Comparison of ENCODE assay signal across 18 cellular contexts in genomic region chr9:114350636-114351396, GRCh38. TPM values are rescaled to one million over a fixed set of nuclear protein-coding genes. Genes with fewer than 3 reads are reported as not detected.
DNase-seq lines count a peak whose midpoint lies in the region; ATAC-seq and TF ChIP-seq lines count a peak whose summit lies in the region.
"Had no signal": no experiment of that assay in that cellular context is flagged by ENCODE, and none has a peak within 500 bp of the region (broad histone marks: within the 10 kb centered on the region; RNA-seq: fewer than 3 reads in every experiment).

No MANE protein-coding gene starts in this region.

- TF ChIP-seq POLR2A in esophagus muscularis mucosa (IDR thresholded peaks at IDR 0.05; ENCODE audit: low read depth) = no peak
- TF ChIP-seq POLR2A in prostate gland (IDR thresholded peaks at IDR 0.05) = no peak

- H3K27me3 Mint-ChIP-seq in activated naive CD8-positive, alpha-beta T cell = no peaks in the 10 kb centered on the region
- H3K27me3 Mint-ChIP-seq in naive thymus-derived CD4-positive, alpha-beta T cell = no peaks in the 10 kb centered on the region
- no peaks in the 10 kb centered on the region for H3K27me3 Mint-ChIP-seq in nephron progenitor cell (ENCODE audit: low read depth, poor library complexity)

- no peaks in the 10 kb centered on the region for H3K9me3 Mint-ChIP-seq in activated naive CD8-positive, alpha-beta T cell (ENCODE audit: low read depth)
- no peaks in the 10 kb centered on the region for H3K9me3 Mint-ChIP-seq in naive thymus-derived CD4-positive, alpha-beta T cell
- no peaks in the 10 kb centered on the region for H3K9me3 Mint-ChIP-seq in nephron progenitor cell

- peak overlapping the region; percentile 70 for H3K27ac ChIP-seq in naive thymus-derived CD4-positive, alpha-beta T cell (ENCODE audit: low read depth, low read length)
- H3K27ac ChIP-seq in esophagus muscularis mucosa (replicated peaks in 1 of 4) (peak overlapping the region in 2 of 4 donors; percentile 18 to 59), prostate gland (no peak overlapping the region)
- H3K27ac ChIP-seq: psoas muscle had no signal

- DNase-seq in stimulated activated CD4-positive, alpha-beta T cell treated with anti-CD3 and anti-CD28 coated beads, Interleukin-4, amount 100 ng/mL, for 24 hours = peak; percentile 21
- no peak for DNase-seq in stimulated activated CD4-positive, alpha-beta T cell treated with anti-CD3 and anti-CD28 coated beads, Interleukin-4, amount 100 ng/mL, for 4 hours
- no peak for DNase-seq in naive thymus-derived CD4-positive, alpha-beta T cell
- DNase-seq in esophagus muscularis mucosa (ENCODE audit: extremely low spot score) (no peak), prostate gland (ENCODE audit: low spot score) (no peak), nephron progenitor cell (no peak)
- DNase-seq: adrenal gland, cerebellar nuclear complex, DMS153, glutamatergic neuron, mucosa of descending colon, MV-4-11, NCI-H2171, psoas muscle, T-helper 9 cell had no signal

- CTCF ChIA-PET in naive thymus-derived CD4-positive, alpha-beta T cell (lab: Charles Lee) = interaction anchor here (0.6 to 1.3 kb wide), 5 partner anchors 16 to 267 kb away, joined by 3 to 4 read pairs (median 3); no protein-coding TSS in a partner anchor

- peak overlapping the region; percentile 75 for H3K4me3 Mint-ChIP-seq in activated naive CD8-positive, alpha-beta T cell
- peak overlapping the region in 2 of 10 donors; percentile 23 to 48 for H3K4me3 Mint-ChIP-seq in naive thymus-derived CD4-positive, alpha-beta T cell
- H3K4me3 Mint-ChIP-seq in nephron progenitor cell = no peak overlapping the region

- no peak for TF ChIP-seq EP300 in esophagus muscularis mucosa (IDR thresholded peaks at IDR 0.05)

- WGBS in esophagus muscularis mucosa = 91% methylated on average over 15 of the region's 16 CpGs
- 92% methylated on average over 16 of the region's 16 CpGs for WGBS in prostate gland

- intact Hi-C loops in naive thymus-derived CD4-positive, alpha-beta T cell (cut with micrococcal nuclease) = no loop called here
- intact Hi-C loops in esophagus muscularis mucosa (cut with DNase I) (loop anchor here (5.0 kb wide), 1 partner anchor 36 kb away; the partner anchor contains the start of gene AKNA), prostate gland (cut with DNase I) (loop anchor here (5.0 kb wide), 1 partner anchor 36 kb away; the partner anchor contains the start of gene AKNA)

- ATAC-seq in naive thymus-derived CD4-positive, alpha-beta T cell = no peak
- no peak for ATAC-seq in GM18873 (IDR thresholded peaks at IDR 0.05; ENCODE audit: low FRiP score, unreplicated experiment)
- ATAC-seq: mucosa of descending colon, psoas muscle had no signal

- peaks cover 22 to 24% of the 10 kb centered on the region in 2 donors for H3K4me1 ChIP-seq in naive thymus-derived CD4-positive, alpha-beta T cell (ENCODE audit: control insufficient read depth in 2 of 2, insufficient read depth in 2 of 2, low read length in 2 of 2)
- H3K4me1 ChIP-seq in esophagus muscularis mucosa (peaks cover 3 to 41% (median 21%) of the 10 kb centered on the region in 4 donors), prostate gland (replicated peaks) (no peaks in the 10 kb centered on the region)
- H3K4me1 ChIP-seq: psoas muscle had no signal

- no peak overlapping the region for H3K4me3 ChIP-seq in naive thymus-derived CD4-positive, alpha-beta T cell (ENCODE audit: low read length)
- H3K4me3 ChIP-seq in esophagus muscularis mucosa (no peak overlapping the region), prostate gland (no peak overlapping the region)
- H3K4me3 ChIP-seq: adrenal gland, mucosa of descending colon, psoas muscle had no signal

- no peaks in the 10 kb centered on the region for H3K27me3 ChIP-seq in naive thymus-derived CD4-positive, alpha-beta T cell (ENCODE audit: control insufficient read depth in 2 of 2, insufficient read depth in 2 of 2, low read length in 2 of 2)
- H3K27me3 ChIP-seq in esophagus muscularis mucosa (no peaks in the 10 kb centered on the region), prostate gland (replicated peaks; ENCODE audit: insufficient read depth) (no peaks in the 10 kb centered on the region)
- H3K27me3 ChIP-seq: adrenal gland had no signal

- peaks cover 53 to 89% (median 62%) of the 10 kb centered on the region in 3 experiments for H3K36me3 ChIP-seq in naive thymus-derived CD4-positive, alpha-beta T cell (ENCODE audit: control insufficient read depth in 2 of 3, insufficient read depth in 3 of 3, low read length in 3 of 3)
- peaks cover 36 to 97% (median 73%) of the 10 kb centered on the region in 4 donors for H3K36me3 ChIP-seq in esophagus muscularis mucosa
- H3K36me3 ChIP-seq in prostate gland = peaks cover 0 to 9% of the 10 kb centered on the region in 2 donors

- TF ChIP-seq CTCF in esophagus muscularis mucosa (IDR thresholded peaks at IDR 0.05) (no peak), prostate gland (IDR thresholded peaks at IDR 0.05) (no peak), nephron progenitor cell (IDR thresholded peaks at IDR 0.05) (no peak)

- peak overlapping the region; percentile 98 for H3K27ac Mint-ChIP-seq in activated naive CD8-positive, alpha-beta T cell
- H3K27ac Mint-ChIP-seq in naive thymus-derived CD4-positive, alpha-beta T cell = peak overlapping the region; percentile 62 to 96 (median 88)
- no peak overlapping the region for H3K27ac Mint-ChIP-seq in nephron progenitor cell

- H3K36me3 Mint-ChIP-seq in activated naive CD8-positive, alpha-beta T cell = peaks cover 15% of the 10 kb centered on the region
- H3K36me3 Mint-ChIP-seq in naive thymus-derived CD4-positive, alpha-beta T cell = peaks cover 11 to 41% (median 33%) of the 10 kb centered on the region in 5 donors
- peaks cover 45% of the 10 kb centered on the region for H3K36me3 Mint-ChIP-seq in nephron progenitor cell (ENCODE audit: low read depth)

- H3K9me3 ChIP-seq in naive thymus-derived CD4-positive, alpha-beta T cell (ENCODE audit: control insufficient read depth in 2 of 3, low read length in 3 of 3) = no peaks in the 10 kb centered on the region
- H3K9me3 ChIP-seq in esophagus muscularis mucosa = no peaks in the 10 kb centered on the region
- no peaks in the 10 kb centered on the region for H3K9me3 ChIP-seq in prostate gland
- H3K9me3 ChIP-seq: adrenal gland, mucosa of descending colon, psoas muscle had no signal

- POLR2A ChIA-PET in naive thymus-derived CD4-positive, alpha-beta T cell (lab: Charles Lee) = interaction anchor here (0.7 to 33.8 kb wide), 7 partner anchors 9 to 40 kb away, joined by 3 to 978 read pairs (median 4); partner anchors contain the start of gene AKNA

- peaks cover 62% of the 10 kb centered on the region for H3K4me1 Mint-ChIP-seq in activated naive CD8-positive, alpha-beta T cell (ENCODE audit: low read depth)
- peaks cover 21 to 55% (median 44%) of the 10 kb centered on the region in 7 donors for H3K4me1 Mint-ChIP-seq in naive thymus-derived CD4-positive, alpha-beta T cell
- peaks cover 21% of the 10 kb centered on the region for H3K4me1 Mint-ChIP-seq in nephron progenitor cell

RNA-seq across cellular contexts. Expression of gene ORM2, which starts 21.1 kb away (rescaled TPM):
- not detected for total RNA-seq in naive thymus-derived CD4-positive, alpha-beta T cell
- not detected for polyA plus RNA-seq in naive thymus-derived CD4-positive, alpha-beta T cell
- total RNA-seq in esophagus muscularis mucosa (not detected), prostate gland (1 to 10 TPM in 1 of 2 donors, under 1 TPM in 1; 0.91 to 1.9 TPM)
- total RNA-seq: H1, psoas muscle had no signal

RNA-seq across cellular contexts. Expression of gene ORM1, which starts 27.9 kb away (rescaled TPM):
- total RNA-seq in naive thymus-derived CD4-positive, alpha-beta T cell = under 1 TPM in 1 of 5 experiments, not detected in 4; 0.29 TPM
- not detected for polyA plus RNA-seq in naive thymus-derived CD4-positive, alpha-beta T cell
- total RNA-seq in esophagus muscularis mucosa (1 to 10 TPM in 1 of 4 donors, not detected in 3; 1.3 TPM), prostate gland (not detected)
- total RNA-seq: H1 had no signal

RNA-seq across cellular contexts. Expression of gene AKNA, which starts 37.0 kb away (rescaled TPM):
- total RNA-seq in naive thymus-derived CD4-positive, alpha-beta T cell = 100 to 1,000 TPM; 276 to 403 (median 375) TPM
- polyA plus RNA-seq in naive thymus-derived CD4-positive, alpha-beta T cell = 10 to 100 TPM; 20.5 to 39.6 TPM
- 10 to 100 TPM; 12.5 to 18.5 (median 17.3) TPM for total RNA-seq in esophagus muscularis mucosa
- total RNA-seq in prostate gland = 10 to 100 TPM; 20.5 to 30.1 TPM

Comparison
In these comparisons a context has a peak if more than half of its experiments do, and no peak if none do; other contexts are left out.
1. RNA of gene AKNA, which starts 37.0 kb away (total RNA-seq): 276 to 403 TPM in naive thymus-derived CD4-positive, alpha-beta T cell; 20.5 to 30.1 TPM in prostate gland and 12.5 to 18.5 TPM in esophagus muscularis mucosa; every median in the first group is over 4 times any median in the second.
2. intact Hi-C loops: an anchor here in esophagus muscularis mucosa (5.0 kb wide) and prostate gland (5.0 kb wide); none called in naive thymus-derived CD4-positive, alpha-beta T cell.